ENCODE assay signal across 26 cellular contexts in the genomic region with DNA sequence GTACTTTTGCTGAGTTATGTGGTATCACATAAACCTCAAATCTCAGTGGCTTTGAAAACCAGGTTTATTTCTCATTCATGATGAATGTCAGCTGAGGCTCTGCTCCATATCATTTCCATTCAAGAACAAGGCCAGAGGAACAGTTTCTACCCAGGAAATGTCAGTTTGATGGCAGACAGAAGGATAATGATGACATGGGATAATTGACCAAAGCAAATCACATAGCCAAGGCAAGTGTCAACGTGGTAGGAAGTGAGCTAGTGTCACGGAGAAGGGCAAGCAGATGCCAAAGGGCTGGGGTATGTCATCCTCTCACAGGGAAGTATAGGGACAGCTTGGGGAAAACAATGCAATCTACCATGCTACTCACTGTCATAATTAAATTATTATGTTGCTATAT. TPM values are rescaled to one million over a fixed set of nuclear protein-coding genes. Genes with fewer than 3 reads are reported as not detected.
"Had no signal": no experiment of that assay in that cellular context is flagged by ENCODE, and none has a peak within 500 bp of the region (broad histone marks: within the 10 kb centered on the region; RNA-seq: fewer than 3 reads in every experiment).

No MANE protein-coding gene starts in this region.

- H3K27ac ChIP-seq: lower lobe of right lung, neural progenitor cell, neutrophil, parathyroid adenoma, psoas muscle, right atrium auricular region, skin epidermis, testis, thyroid gland, transverse colon, upper lobe of right lung had no signal

- H3K9me3 ChIP-seq: heart left ventricle, lower lobe of right lung, neutrophil, psoas muscle, right atrium auricular region, stomach, testis, thyroid gland, transverse colon, upper lobe of right lung had no signal

- H3K4me3 ChIP-seq: heart left ventricle, lower lobe of right lung, neural progenitor cell, psoas muscle, right atrium auricular region, skin epidermis, stomach, testis, thyroid gland, transverse colon, upper lobe of right lung had no signal

- H3K27me3 ChIP-seq: heart left ventricle, neural progenitor cell, neutrophil, right atrium auricular region, stomach, testis, thyroid gland, transverse colon, upper lobe of right lung had no signal

- H3K36me3 ChIP-seq: heart left ventricle, lower lobe of right lung, neural progenitor cell, neutrophil, right atrium auricular region, stomach, thyroid gland, transverse colon, upper lobe of right lung had no signal

- H3K4me1 ChIP-seq: lower lobe of right lung, neural progenitor cell, parathyroid adenoma, testis, thyroid gland, upper lobe of right lung had no signal

- ATAC-seq: lower lobe of right lung; naive thymus-derived CD8-positive, alpha-beta T cell; psoas muscle; sciatic nerve; stimulated activated naive B cell treated with anti-CD40 and anti-IgM and Interleukin-4, amounts not matched to agents 10 μg/mL and 1 μg/mL and 100 μg/mL, for 72 hours; stimulated activated naive CD8-positive, alpha-beta T cell treated with anti-CD3 and anti-CD28 coated beads, Interleukin-15, Interleukin-2, amounts not matched to agents 100 U/mL and 50 U/mL, for 24 hours; upper lobe of right lung had no signal

- H3K9ac ChIP-seq: neural progenitor cell, parathyroid adenoma had no signal

- DNase-seq: heart left ventricle; hypothalamus; islet precursor cell; lower lobe of right lung; mammary epithelial cell; mesenchymal stem cell; naive thymus-derived CD8-positive, alpha-beta T cell; occipital lobe; psoas muscle; stimulated activated CD4-positive, alpha-beta T cell treated with anti-CD3 and anti-CD28 coated beads, Interleukin-12 subunit alpha, Interleukin-12 subunit beta, amount 100 ng/mL, for 4 hours; stimulated activated CD4-positive, alpha-beta T cell treated with anti-CD3 and anti-CD28 coated beads, Interleukin-15, amount 100 ng/mL, for 24 hours; stimulated activated CD4-positive, alpha-beta T cell treated with anti-CD3 and anti-CD28 coated beads, Interleukin-2, amount 100 ng/mL, for 24 hours; stimulated activated CD4-positive, alpha-beta T cell treated with anti-CD3 and anti-CD28 coated beads, Interleukin-4, amount 100 ng/mL, for 1 hour; stimulated activated naive B cell treated with anti-CD40 and anti-IgM and Interleukin-4, amounts not matched to agents 10 μg/mL and 1 μg/mL and 100 μg/mL, for 72 hours; stimulated activated naive CD8-positive, alpha-beta T cell treated with anti-CD3 and anti-CD28 coated beads, Interleukin-15, Interleukin-2, amounts not matched to agents 100 U/mL and 50 U/mL, for 24 hours; stomach; testis; thyroid gland; transverse colon; upper lobe of right lung had no signal

RNA-seq across cellular contexts. Expression of gene PDE3A, which starts 12.3 kb away (rescaled TPM):
- total RNA-seq: naive thymus-derived CD8-positive, alpha-beta T cell had no signal
- polyA plus RNA-seq: mammary epithelial cell; naive thymus-derived CD8-positive, alpha-beta T cell had no signal
